Comparison of ENCODE assay signal across 11 cellular contexts in the genomic region with DNA sequence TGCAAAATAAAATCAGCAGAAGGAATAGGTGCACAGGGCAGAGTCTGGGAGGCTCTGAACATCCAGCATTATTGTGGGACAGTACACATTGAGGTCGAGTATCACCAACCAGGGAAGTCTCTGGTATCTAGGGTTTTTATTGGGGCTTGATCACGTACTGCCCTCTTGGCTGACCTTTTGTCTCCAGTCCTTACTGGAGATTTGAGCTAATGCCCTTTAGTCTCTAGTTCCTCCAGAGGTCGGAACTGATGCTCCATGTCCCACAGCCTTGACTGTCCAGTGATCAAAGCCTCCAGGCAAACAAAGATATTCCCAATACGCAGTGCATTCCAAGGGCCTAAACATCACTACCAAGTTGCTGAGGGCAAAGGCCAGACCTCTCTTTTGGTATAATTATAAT.
"Had no signal": no experiment of that assay in that cellular context is flagged by ENCODE, and none has a peak within 500 bp of the region (broad histone marks: within the 10 kb centered on the region; RNA-seq: fewer than 3 reads in every experiment).

No MANE protein-coding gene starts in this region.

- H3K27me3 ChIP-seq: colonic mucosa, gastrocnemius medialis, right atrium auricular region had no signal

- H3K4me3 ChIP-seq: colonic mucosa, gastrocnemius medialis, right atrium auricular region had no signal

- H3K36me3 ChIP-seq: colonic mucosa had no signal

- FAIRE-seq: kidney, small intestine had no signal

- H3K4me1 ChIP-seq: colonic mucosa, gastrocnemius medialis had no signal

- H3K9me3 ChIP-seq: colonic mucosa, gastrocnemius medialis, right atrium auricular region had no signal

- ATAC-seq: activated CD8-positive, alpha-beta memory T cell treated with anti-CD3 and anti-CD28 coated beads, Interleukin-2, amount 10 ng/mL, durations not matched to agents 7 days and 5 days; gastrocnemius medialis had no signal

- H3K27ac ChIP-seq: colonic mucosa, epithelial cell of prostate, gastrocnemius medialis, right atrium auricular region had no signal

- DNase-seq: activated CD4-positive, alpha-beta T cell treated with anti-CD3 and anti-CD28 coated beads for 1 hour; activated CD4-positive, alpha-beta T cell treated with anti-CD3 and anti-CD28 coated beads, Interleukin-2, amount 50 U/mL, for 48 hours; activated CD8-positive, alpha-beta memory T cell treated with anti-CD3 and anti-CD28 coated beads, Interleukin-2, amount 10 ng/mL, durations not matched to agents 7 days and 5 days; activated T-cell treated with anti-CD3 and anti-CD28 coated beads, Interleukin-2, amount 50 U/mL, for 48 hours; colonic mucosa; effector CD8-positive, alpha-beta T cell; gastrocnemius medialis; kidney; small intestine had no signal
